11 cellular contexts compared by ENCODE assay signal in the genomic region with DNA sequence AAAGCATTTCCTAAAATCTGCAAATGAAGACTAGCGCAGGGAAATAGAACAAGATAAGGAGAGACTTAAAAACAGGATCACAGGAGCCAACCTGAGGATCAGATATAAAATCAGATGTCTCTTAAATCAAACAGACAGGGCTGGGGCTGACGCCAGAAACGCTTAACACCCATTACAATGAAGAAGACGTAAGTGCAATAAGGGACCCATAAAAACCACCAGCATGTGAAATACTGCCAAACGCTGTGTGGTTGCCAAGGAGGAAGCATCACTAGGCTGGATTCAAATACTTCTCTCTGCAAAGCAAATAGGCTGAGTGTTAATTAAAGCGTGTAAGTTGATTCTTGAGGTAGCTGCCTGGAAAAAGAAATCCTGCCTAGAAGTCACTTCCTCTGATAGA.
A peak's percentile ranks its signal among the peaks of the same experiment; 100 is the strongest.
DNase-seq lines count a peak whose midpoint lies in the region; ATAC-seq and TF ChIP-seq lines count a peak whose summit lies in the region.
"Had no signal": no experiment of that assay in that cellular context is flagged by ENCODE, and none has a peak within 500 bp of the region (broad histone marks: within the 10 kb centered on the region; RNA-seq: fewer than 3 reads in every experiment).

No MANE protein-coding gene starts in this region.

- no peaks in the 10 kb centered on the region for H3K36me3 Mint-ChIP-seq in stimulated activated naive B cell treated with anti-CD40 and anti-IgM and Interleukin-4, amounts not matched to agents 10 μg/mL and 1 μg/mL and 100 μg/mL, for 72 hours

- H3K27ac ChIP-seq in caudate nucleus (ENCODE audit: low read depth, low read length) (peak overlapping the region; percentile 29), prostate gland (no peak overlapping the region)

- no peak for TF ChIP-seq POLR2A in prostate gland (IDR thresholded peaks at IDR 0.05)

- ATAC-seq in stimulated activated naive B cell treated with anti-CD40 and anti-IgM and Interleukin-4, amounts not matched to agents 10 μg/mL and 1 μg/mL and 100 μg/mL, for 72 hours (replicated peaks) = no peak

- intact Hi-C loops in prostate gland (cut with DNase I) = no loop called here

- no peak overlapping the region for H3K4me3 Mint-ChIP-seq in stimulated activated naive B cell treated with anti-CD40 and anti-IgM and Interleukin-4, amounts not matched to agents 10 μg/mL and 1 μg/mL and 100 μg/mL, for 72 hours

- no peaks in the 10 kb centered on the region for H3K9me3 Mint-ChIP-seq in stimulated activated naive B cell treated with anti-CD40 and anti-IgM and Interleukin-4, amounts not matched to agents 10 μg/mL and 1 μg/mL and 100 μg/mL, for 72 hours

- H3K27me3 ChIP-seq in prostate gland (replicated peaks; ENCODE audit: insufficient read depth) (no peaks in the 10 kb centered on the region), MG63 (no peaks in the 10 kb centered on the region)

- no peak for TF ChIP-seq RAD21 in Ishikawa (IDR thresholded peaks at IDR 0.05; ENCODE audit: low read depth)

- TF ChIP-seq CTCF in prostate gland (IDR thresholded peaks at IDR 0.05) = no peak

- H3K4me3 ChIP-seq in prostate gland (no peak overlapping the region), MG63 (no peak overlapping the region)

- H3K9me3 ChIP-seq in prostate gland = no peaks in the 10 kb centered on the region
- no peaks in the 10 kb centered on the region for H3K9me3 ChIP-seq in MG63

- H3K36me3 ChIP-seq in prostate gland (no peaks in the 10 kb centered on the region), MG63 (no peaks in the 10 kb centered on the region)

- no peaks in the 10 kb centered on the region for H3K4me1 Mint-ChIP-seq in stimulated activated naive B cell treated with anti-CD40 and anti-IgM and Interleukin-4, amounts not matched to agents 10 μg/mL and 1 μg/mL and 100 μg/mL, for 72 hours

- no peak for TF ChIP-seq EP300 in Ishikawa (IDR thresholded peaks at IDR 0.05; ENCODE audit: borderline replicate concordance)

- no peak overlapping the region for H3K27ac Mint-ChIP-seq in stimulated activated naive B cell treated with anti-CD40 and anti-IgM and Interleukin-4, amounts not matched to agents 10 μg/mL and 1 μg/mL and 100 μg/mL, for 72 hours

- H3K27me3 Mint-ChIP-seq in stimulated activated naive B cell treated with anti-CD40 and anti-IgM and Interleukin-4, amounts not matched to agents 10 μg/mL and 1 μg/mL and 100 μg/mL, for 72 hours = peaks cover 0 to 5% of the 10 kb centered on the region in 2 donors

- H3K4me1 ChIP-seq in prostate gland (replicated peaks) = no peaks in the 10 kb centered on the region

- DNase-seq in NCI-H2171 (lab: John Stamatoyannopoulos, UW) (peak; percentile 12), caudate nucleus (lab: John Stamatoyannopoulos, UW) (peak in 17 of 61 donors; percentile 4 to 50 (median 19)), prostate gland (ENCODE audit: low spot score) (peak; percentile 84), MG63 (no peak), GM03348 (ENCODE audit: low spot score) (no peak)
- no peak for DNase-seq in stimulated activated naive B cell treated with anti-CD40 and anti-IgM and Interleukin-4, amounts not matched to agents 10 μg/mL and 1 μg/mL and 100 μg/mL, for 72 hours
- DNase-seq in activated naive CD4-positive, alpha-beta T cell treated with anti-CD3 and anti-CD28 coated beads, Interleukin-2, amount 50 U/mL, for 16 hours = no peak
- DNase-seq: activated CD8-positive, alpha-beta memory T cell treated with anti-CD3 and anti-CD28 coated beads for 24 hours; glutamatergic neuron; stimulated activated CD4-positive, alpha-beta T cell treated with anti-CD3 and anti-CD28 coated beads, Interleukin-15, amount 100 ng/mL, for 24 hours had no signal

- under 1% methylated on average over 6 of the region's 6 CpGs for WGBS in prostate gland

TF ChIP-seq in Ishikawa, 13 proteins besides CTCF, POLR2A, EP300 and RAD21:
- TF ChIP-seq NFIC (IDR thresholded peaks at IDR 0.05) (peak; percentile 42; the same call in 1 of the 2 replicates), YY1 (IDR thresholded peaks at IDR 0.05; ENCODE audit: low read depth) (no peak)

Comparison
In these comparisons a context has a peak if more than half of its experiments do, and no peak if none do; other contexts are left out.
1. DNase-seq: peak in NCI-H2171 (single experiment) and prostate gland (single experiment); none in MG63 (single experiment), GM03348 (single experiment), stimulated activated naive B cell treated with anti-CD40 and anti-IgM and Interleukin-4, amounts not matched to agents 10 μg/mL and 1 μg/mL and 100 μg/mL, for 72 hours (single experiment) and activated naive CD4-positive, alpha-beta T cell treated with anti-CD3 and anti-CD28 coated beads, Interleukin-2, amount 50 U/mL, for 16 hours (single experiment).